14 cellular contexts compared by ENCODE assay signal in the genomic region with DNA sequence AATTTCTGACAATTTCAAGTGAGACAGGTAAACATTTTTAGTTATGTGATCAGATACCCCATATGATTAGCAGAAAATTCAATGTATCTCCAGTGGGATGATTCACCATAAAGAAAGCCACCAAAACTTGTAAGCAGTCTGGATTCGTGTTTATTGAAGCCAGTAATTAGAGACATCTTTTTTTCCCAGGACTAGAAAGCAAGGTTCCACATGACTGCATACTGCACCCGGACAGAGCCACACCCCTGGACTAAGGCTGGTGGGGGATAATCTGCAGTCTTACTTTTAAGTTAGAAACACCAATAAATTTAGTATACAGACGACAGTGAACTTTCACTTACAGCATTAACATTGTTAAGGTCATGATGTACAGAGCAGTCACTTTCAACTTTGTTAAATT.
"Had no signal": no experiment of that assay in that cellular context is flagged by ENCODE, and none has a peak within 500 bp of the region (broad histone marks: within the 10 kb centered on the region; RNA-seq: fewer than 3 reads in every experiment).

No MANE protein-coding gene starts in this region.

- H3K9me3 ChIP-seq: left ventricle myocardium inferior, prostate gland, transverse colon had no signal

- H3K27ac ChIP-seq: foreskin keratinocyte, left ventricle myocardium inferior, prostate gland, transverse colon had no signal

- H3K36me3 ChIP-seq: prostate gland had no signal

- H3K4me3 ChIP-seq: left ventricle myocardium inferior, prostate gland, transverse colon had no signal

- FAIRE-seq: islet of Langerhans had no signal

- H3K4me1 ChIP-seq: prostate gland, transverse colon had no signal

- ATAC-seq: foreskin keratinocyte; natural killer cell treated with Interleukin-12 subunit alpha and Interleukin-12 subunit beta and Interleukin-15 and Interleukin-18, amount 100 ng/mL, for 72 hours; sciatic nerve; stimulated activated naive B cell treated with anti-CD40 and anti-IgM and Interleukin-4, amounts not matched to agents 10 μg/mL and 1 μg/mL and 100 μg/mL, for 72 hours had no signal

- H3K27me3 ChIP-seq: foreskin keratinocyte, transverse colon had no signal

- DNase-seq: activated naive CD4-positive, alpha-beta T cell treated with anti-CD3 and anti-CD28 coated beads, Interleukin-2, amount 50 U/mL, for 16 hours; dermis blood vessel endothelial cell; foreskin keratinocyte; head of caudate nucleus; left ventricle myocardium inferior; occipital lobe; stimulated activated CD4-positive, alpha-beta T cell treated with anti-CD3 and anti-CD28 coated beads, Interleukin-2, amount 100 ng/mL, for 24 hours; stimulated activated naive B cell treated with anti-CD40 and anti-IgM and Interleukin-4, amounts not matched to agents 10 μg/mL and 1 μg/mL and 100 μg/mL, for 72 hours; substantia nigra; transverse colon had no signal
